29 cellular contexts compared by ENCODE assay signal in the genomic region with DNA sequence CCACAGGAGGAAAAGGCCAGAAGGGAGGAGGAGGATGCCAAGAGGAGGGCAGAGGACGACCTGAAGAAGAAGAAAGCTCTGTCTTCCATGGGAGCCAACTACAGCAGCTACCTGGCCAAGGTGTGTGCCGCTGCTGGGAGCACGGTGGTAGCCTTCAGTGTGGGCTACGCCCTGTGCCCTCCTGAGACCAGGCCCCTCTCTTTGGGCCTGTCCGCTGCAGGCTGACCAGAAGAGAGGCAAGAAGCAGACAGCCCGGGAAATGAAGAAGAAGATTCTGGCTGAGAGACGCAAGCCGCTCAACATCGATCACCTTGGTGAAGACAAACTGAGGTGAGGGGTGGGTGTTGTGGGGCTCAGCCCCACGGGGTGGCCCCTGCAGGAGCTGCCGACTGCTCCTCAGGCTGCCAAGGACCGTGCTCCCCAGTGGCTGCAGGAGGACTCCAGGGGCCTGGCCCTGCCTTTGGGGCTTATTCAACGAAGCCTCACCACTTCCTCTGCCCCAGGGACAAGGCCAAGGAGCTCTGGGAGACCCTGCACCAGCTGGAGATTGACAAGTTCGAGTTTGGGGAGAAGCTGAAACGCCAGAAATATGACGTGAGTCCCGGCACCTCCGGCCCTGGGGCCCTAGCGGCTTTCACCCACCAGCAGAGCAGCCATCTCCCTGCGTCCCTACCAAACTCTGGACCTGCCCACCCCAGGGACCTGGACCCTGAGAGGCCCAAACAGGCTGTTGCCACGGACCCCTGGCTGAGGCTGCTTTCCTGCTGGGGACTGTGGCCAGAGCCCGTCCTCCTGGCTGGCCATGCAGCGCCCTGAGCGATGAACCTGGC. TPM values are rescaled to one million over a fixed set of nuclear protein-coding genes. Genes with fewer than 3 reads are reported as not detected.
DNase-seq lines count a peak whose midpoint lies in the region; ATAC-seq and TF ChIP-seq lines count a peak whose summit lies in the region.
"Had no signal": no experiment of that assay in that cellular context is flagged by ENCODE, and none has a peak within 500 bp of the region (broad histone marks: within the 10 kb centered on the region; RNA-seq: fewer than 3 reads in every experiment).

No MANE protein-coding gene starts in this region.

- peak overlapping the region in 3 of 11 experiments; percentile 3 to 35 (median 9); a peak in 1 of 22 replicates for H3K9ac ChIP-seq in BLaER1 treated with 17β-estradiol and CSF1 and Interleukin-3, amounts not matched to agents 10 nM and 100 nM
- H3K9ac ChIP-seq: parathyroid adenoma had no signal

- peaks cover 5% of the 10 kb centered on the region for H3K4me1 Mint-ChIP-seq in activated CD4-positive, alpha-beta T cell treated with anti-CD3 and anti-CD28 coated beads for 36 hours
- peaks cover 9% of the 10 kb centered on the region for H3K4me1 Mint-ChIP-seq in chondrocyte (ENCODE audit: low read depth)

- no peaks in the 10 kb centered on the region for H3K36me3 Mint-ChIP-seq in activated CD4-positive, alpha-beta T cell treated with anti-CD3 and anti-CD28 coated beads for 36 hours (ENCODE audit: low read depth)
- H3K36me3 Mint-ChIP-seq in chondrocyte (ENCODE audit: low read depth) = no peaks in the 10 kb centered on the region
- H3K36me3 Mint-ChIP-seq: activated naive CD4-positive, alpha-beta T cell treated with anti-CD3 and anti-CD28 coated beads, Interleukin-2, amount 50 U/mL, for 72 hours had no signal

- TF ChIP-seq CTCF in chondrocyte (IDR thresholded peaks at IDR 0.05) (no peak), osteoblast (IDR thresholded peaks at IDR 0.05; ENCODE audit: extremely low read depth, low read depth, low read length) (no peak)

- intact Hi-C loops in activated CD4-positive, alpha-beta T cell treated with anti-CD3 and anti-CD28 coated beads for 36 hours (cut with DNase I, micrococcal nuclease) = loop anchor here in 1 of 2 experiments (2.0 kb wide), 1 partner anchor 20 kb away; no protein-coding TSS in a partner anchor

- H3K4me3 ChIP-seq in BLaER1 treated with 17β-estradiol and CSF1 and Interleukin-3, amounts not matched to agents 10 nM and 100 nM = no peak overlapping the region
- no peak overlapping the region for H3K4me3 ChIP-seq in osteoblast (ENCODE audit: insufficient read depth, low read length)
- H3K4me3 ChIP-seq: dorsolateral prefrontal cortex had no signal

- H3K4me2 ChIP-seq in BLaER1 treated with 17β-estradiol and CSF1 and Interleukin-3, amounts not matched to agents 10 nM and 100 nM = peak overlapping the region in 10 of 11 experiments; percentile 26 to 84 (median 65); a peak in 19 of 22 replicates
- H3K4me2 ChIP-seq in osteoblast (ENCODE audit: insufficient read depth, low read length) = no peak overlapping the region

- DNase-seq in activated CD4-positive, alpha-beta T cell treated with anti-CD3 and anti-CD28 coated beads for 36 hours = peak; percentile 2
- no peak for DNase-seq in activated CD4-positive, alpha-beta T cell treated with anti-CD3 and anti-CD28 coated beads for 4 hours
- DNase-seq in chondrocyte (ENCODE audit: low spot score) = peak; percentile 79
- DNase-seq in osteoblast (ENCODE audit: insufficient read length, low spot score, missing footprints) = peak; percentile 77
- DNase-seq in effector CD8-positive, alpha-beta T cell (lab: John Stamatoyannopoulos, UW) = no peak
- DNase-seq: activated CD4-positive, alpha-beta T cell treated with anti-CD3 and anti-CD28 coated beads for 48 hours; DMS79; GF-D8; mesendoderm; naive B cell; NCI-H1092; NCI-H187 treated with DMSO at 0.1 percent for 48 hours; NCI-H526; trophoblast cell had no signal

- POLR2A ChIA-PET in activated CD4-positive, alpha-beta T cell treated with anti-CD3 and anti-CD28 coated beads for 36 hours (lab: Charles Lee) = no interaction called here

- H3K9me3 Mint-ChIP-seq in activated CD4-positive, alpha-beta T cell treated with anti-CD3 and anti-CD28 coated beads for 36 hours (ENCODE audit: low read depth) = no peaks in the 10 kb centered on the region
- no peaks in the 10 kb centered on the region for H3K9me3 Mint-ChIP-seq in chondrocyte (ENCODE audit: low read depth)
- H3K9me3 Mint-ChIP-seq: activated naive CD4-positive, alpha-beta T cell treated with anti-CD3 and anti-CD28 coated beads, Interleukin-2, amount 50 U/mL, for 72 hours; activated T-helper 1 cell treated with anti-CD3 and anti-CD28 coated beads, Interleukin-12 subunit alpha, Interleukin-12 subunit beta, Interleukin-2, Interleukin-4 antibody, amounts not matched to agents 30 ng/mL and 10 ng/mL and 1 ng/mL, durations not matched to agents 14 hours and 24 hours and 36 hours; T-helper 1 cell treated with Interleukin-12 subunit alpha and Interleukin-12 subunit beta and Interleukin-4 antibody, amounts not matched to agents 30 μg/mL and 1 μg/mL, for 36 hours had no signal

- no peaks in the 10 kb centered on the region for H3K79me2 ChIP-seq in osteoblast (ENCODE audit: insufficient read depth, low read length)
- H3K79me2 ChIP-seq: parathyroid adenoma had no signal

- H3K36me3 ChIP-seq in BLaER1 treated with 17β-estradiol and CSF1 and Interleukin-3, amounts not matched to agents 10 nM and 100 nM = no peaks in the 10 kb centered on the region
- no peaks in the 10 kb centered on the region for H3K36me3 ChIP-seq in osteoblast (ENCODE audit: insufficient read depth, low read length)

- no peak for ATAC-seq in activated CD4-positive, alpha-beta T cell treated with anti-CD3 and anti-CD28 coated beads for 36 hours
- no peak for ATAC-seq in GM18517 (IDR thresholded peaks at IDR 0.05; ENCODE audit: unreplicated experiment)
- ATAC-seq in HG03354 (IDR thresholded peaks at IDR 0.05; ENCODE audit: poor library complexity, severe bottlenecking, unreplicated experiment) = no peak
- ATAC-seq: activated naive CD4-positive, alpha-beta T cell treated with anti-CD3 and anti-CD28 coated beads, Interleukin-2, amount 50 U/mL, for 72 hours; HCT116; Panc1 had no signal

- H3K4me1 ChIP-seq in BLaER1 treated with 17β-estradiol and CSF1 and Interleukin-3, amounts not matched to agents 10 nM and 100 nM = peaks cover 0 to 67% (median 49%) of the 10 kb centered on the region in 10 experiments; a peak in 18 of 20 replicates
- peaks cover 7% of the 10 kb centered on the region for H3K4me1 ChIP-seq in osteoblast (ENCODE audit: insufficient read depth, low read length)
- H3K4me1 ChIP-seq: parathyroid adenoma had no signal

- H3K27me3 Mint-ChIP-seq in activated CD4-positive, alpha-beta T cell treated with anti-CD3 and anti-CD28 coated beads for 36 hours = peaks cover 9% of the 10 kb centered on the region
- peaks cover 7% of the 10 kb centered on the region for H3K27me3 Mint-ChIP-seq in chondrocyte (ENCODE audit: low read depth)

- H3K9me3 ChIP-seq in BLaER1 treated with 17β-estradiol and CSF1 and Interleukin-3, amounts not matched to agents 10 nM and 100 nM (replicated peaks in 1 of 11) = no peaks in the 10 kb centered on the region
- H3K9me3 ChIP-seq in osteoblast (ENCODE audit: low read depth, low read length) = no peaks in the 10 kb centered on the region

- no peak overlapping the region for H3K27ac ChIP-seq in BLaER1 treated with 17β-estradiol and CSF1 and Interleukin-3, amounts not matched to agents 10 nM and 100 nM
- H3K27ac ChIP-seq in osteoblast (ENCODE audit: low read depth, low read length) = no peak overlapping the region
- H3K27ac ChIP-seq: dorsolateral prefrontal cortex, parathyroid adenoma had no signal

- H2AFZ ChIP-seq in osteoblast (ENCODE audit: low read length) = no peak overlapping the region
- H2AFZ ChIP-seq: parathyroid adenoma had no signal

- H3K27ac Mint-ChIP-seq in activated CD4-positive, alpha-beta T cell treated with anti-CD3 and anti-CD28 coated beads for 36 hours = no peak overlapping the region
- H3K27ac Mint-ChIP-seq in chondrocyte (ENCODE audit: unreplicated experiment) = no peak overlapping the region
- H3K27ac Mint-ChIP-seq: activated naive CD4-positive, alpha-beta T cell treated with anti-CD3 and anti-CD28 coated beads, Interleukin-2, amount 50 U/mL, for 72 hours; activated T-helper 1 cell treated with anti-CD3 and anti-CD28 coated beads, Interleukin-12 subunit alpha, Interleukin-12 subunit beta, Interleukin-2, Interleukin-4 antibody, amounts not matched to agents 30 ng/mL and 10 ng/mL and 1 ng/mL, durations not matched to agents 14 hours and 24 hours and 36 hours; B cell; naive B cell; T-helper 1 cell treated with Interleukin-12 subunit alpha and Interleukin-12 subunit beta and Interleukin-4 antibody, amounts not matched to agents 30 μg/mL and 1 μg/mL, for 36 hours had no signal

- peaks cover 0 to 4% (median 0%) of the 10 kb centered on the region in 11 experiments; a peak in 1 of 22 replicates for H3K27me3 ChIP-seq in BLaER1 treated with 17β-estradiol and CSF1 and Interleukin-3, amounts not matched to agents 10 nM and 100 nM
- no peaks in the 10 kb centered on the region for H3K27me3 ChIP-seq in osteoblast (ENCODE audit: insufficient read depth, low read length)

- CTCF ChIA-PET in activated CD4-positive, alpha-beta T cell treated with anti-CD3 and anti-CD28 coated beads for 36 hours (lab: Charles Lee) = interaction anchor here (0.5 to 1.5 kb wide), 6 partner anchors 25 to 241 kb away, joined by 3 to 4 read pairs (median 3); no protein-coding TSS in a partner anchor

- no peaks in the 10 kb centered on the region; a peak in 1 of 22 replicates for H4K20me1 ChIP-seq in BLaER1 treated with 17β-estradiol and CSF1 and Interleukin-3, amounts not matched to agents 10 nM and 100 nM
- H4K20me1 ChIP-seq in osteoblast (ENCODE audit: insufficient read depth, low read length) = no peaks in the 10 kb centered on the region

- H3K4me3 Mint-ChIP-seq in activated CD4-positive, alpha-beta T cell treated with anti-CD3 and anti-CD28 coated beads for 36 hours = no peak overlapping the region
- no peak overlapping the region for H3K4me3 Mint-ChIP-seq in chondrocyte (ENCODE audit: unreplicated experiment)
- H3K4me3 Mint-ChIP-seq: activated T-helper 1 cell treated with anti-CD3 and anti-CD28 coated beads, Interleukin-12 subunit alpha, Interleukin-12 subunit beta, Interleukin-2, Interleukin-4 antibody, amounts not matched to agents 30 ng/mL and 10 ng/mL and 1 ng/mL, durations not matched to agents 14 hours and 24 hours and 36 hours; B cell; naive B cell; T-helper 1 cell treated with Interleukin-12 subunit alpha and Interleukin-12 subunit beta and Interleukin-4 antibody, amounts not matched to agents 30 μg/mL and 1 μg/mL, for 36 hours had no signal

RNA-seq across cellular contexts. Expression of gene MRPL23, which starts 12.6 kb away (rescaled TPM):
- total RNA-seq in activated CD4-positive, alpha-beta T cell treated with anti-CD3 and anti-CD28 coated beads for 36 hours = 100 to 1,000 TPM; 106 to 137 TPM
- total RNA-seq in chondrocyte (22.8 to 33.0 TPM (median 29.8 TPM) in 3 replicates), osteoblast (84.9 and 94.5 TPM in 2 replicates)

RNA-seq across cellular contexts. Expression of gene TNNT3, which starts 15.0 kb away (rescaled TPM):
- 1 to 10 TPM; 2.1 TPM for total RNA-seq in activated CD4-positive, alpha-beta T cell treated with anti-CD3 and anti-CD28 coated beads for 36 hours
- 0.51 to 1.3 TPM in 2 of 3 replicates, not detected in the other for total RNA-seq in chondrocyte
- not detected in 2 replicates for total RNA-seq in osteoblast
- total RNA-seq: A172, endothelial cell of umbilical vein, glomerular endothelial cell, SK-MEL-5 had no signal

RNA-seq across cellular contexts. Expression of gene PRR33, which starts 42.8 kb away (rescaled TPM):
- under 1 TPM; 0.07 to 0.09 TPM for total RNA-seq in activated CD4-positive, alpha-beta T cell treated with anti-CD3 and anti-CD28 coated beads for 36 hours
- total RNA-seq in chondrocyte = not detected in 3 replicates
- not detected in 2 replicates for total RNA-seq in osteoblast
- total RNA-seq: A172, B cell, dorsolateral prefrontal cortex, endothelial cell of umbilical vein, glomerular endothelial cell, SK-MEL-5 had no signal

Comparison
In these comparisons a context has a peak if more than half of its experiments do, and no peak if none do; other contexts are left out.
1. DNase-seq: peak in activated CD4-positive, alpha-beta T cell treated with anti-CD3 and anti-CD28 coated beads for 36 hours (single experiment), chondrocyte (single experiment) and osteoblast (single experiment); none in activated CD4-positive, alpha-beta T cell treated with anti-CD3 and anti-CD28 coated beads for 4 hours (0 of 2) and effector CD8-positive, alpha-beta T cell (single experiment).